25 cellular contexts compared by ENCODE assay signal in genomic region chr22:35092146-35092805, GRCh38. TPM values are rescaled to one million over a fixed set of nuclear protein-coding genes. Genes with fewer than 3 reads are reported as not detected.
"Had no signal": no experiment of that assay in that cellular context is flagged by ENCODE, and none has a peak within 500 bp of the region (broad histone marks: within the 10 kb centered on the region; RNA-seq: fewer than 3 reads in every experiment).

No MANE protein-coding gene starts in this region.

- H3K27ac ChIP-seq: dorsolateral prefrontal cortex, epithelial cell of prostate, gastrocnemius medialis, left lung, psoas muscle, skin epidermis, suprapubic skin, transverse colon, upper lobe of right lung, vagina had no signal

- H3K4me1 ChIP-seq: gastrocnemius medialis, left lung, psoas muscle, suprapubic skin, transverse colon, upper lobe of right lung, vagina had no signal

- FAIRE-seq: colon, kidney had no signal

- DNase-seq: dorsolateral prefrontal cortex; effector CD4-positive, alpha-beta T cell; foreskin fibroblast; gastrocnemius medialis; head of caudate nucleus; kidney; left lung; mesendoderm; naive thymus-derived CD8-positive, alpha-beta T cell; nephron progenitor cell; nucleus accumbens; psoas muscle; right cardiac atrium; stimulated activated CD4-positive, alpha-beta T cell treated with anti-CD3 and anti-CD28 coated beads, Interleukin-15, amount 100 ng/mL, for 24 hours; stimulated activated CD4-positive, alpha-beta T cell treated with anti-CD3 and anti-CD28 coated beads, Interleukin-4, amount 100 ng/mL, for 1 hour; stimulated activated CD8-positive, alpha-beta memory T cell treated with anti-CD3 and anti-CD28 coated beads, Interleukin-4, amount 100 ng/mL, for 48 hours; stimulated activated naive CD4-positive, alpha-beta T cell; stimulated activated naive CD8-positive, alpha-beta T cell treated with anti-CD3 and anti-CD28 coated beads, Interleukin-15, amount 100 ng/mL, for 72 hours; transverse colon; upper lobe of right lung had no signal

- H3K27me3 ChIP-seq: upper lobe of right lung, vagina had no signal

- H3K9me3 ChIP-seq: gastrocnemius medialis, left lung, suprapubic skin, transverse colon, upper lobe of right lung, vagina had no signal

- H3K4me3 ChIP-seq: dorsolateral prefrontal cortex, gastrocnemius medialis, left lung, psoas muscle, skin epidermis, suprapubic skin, transverse colon, upper lobe of right lung, vagina had no signal

- H3K36me3 ChIP-seq: gastrocnemius medialis, left lung, suprapubic skin, transverse colon, upper lobe of right lung, vagina had no signal

RNA-seq across cellular contexts. Expression of gene ISX, which starts 26.3 kb away (rescaled TPM):
- polyA plus RNA-seq: naive thymus-derived CD8-positive, alpha-beta T cell; right cardiac atrium had no signal
